Comparison of ENCODE assay signal across 11 cellular contexts in the genomic region with DNA sequence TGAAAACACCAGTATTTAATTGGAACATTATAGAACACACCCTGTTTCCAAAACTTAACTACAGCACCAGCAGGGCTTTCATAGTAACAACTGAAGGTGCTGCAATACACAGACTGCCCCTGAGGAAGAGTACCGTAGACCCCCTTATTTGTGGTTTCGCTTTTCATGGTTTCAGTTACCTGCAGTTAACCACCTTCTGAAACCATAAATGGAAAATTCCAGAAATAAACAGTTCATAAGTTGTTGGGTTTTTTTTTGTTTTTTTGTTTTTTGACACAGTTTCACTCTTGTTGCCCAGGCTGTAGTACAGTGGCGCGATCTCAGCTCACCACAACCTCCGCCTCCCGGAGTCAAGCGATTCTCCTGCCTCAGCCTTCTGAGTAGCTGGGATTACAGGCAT. TPM values are rescaled to one million over a fixed set of nuclear protein-coding genes. Genes with fewer than 3 reads are reported as not detected.
A peak's percentile ranks its signal among the peaks of the same experiment; 100 is the strongest.
DNase-seq lines count a peak whose midpoint lies in the region; ATAC-seq and TF ChIP-seq lines count a peak whose summit lies in the region.
"Had no signal": no experiment of that assay in that cellular context is flagged by ENCODE, and none has a peak within 500 bp of the region (broad histone marks: within the 10 kb centered on the region; RNA-seq: fewer than 3 reads in every experiment).

No MANE protein-coding gene starts in this region.

- POLR2A ChIA-PET in CD4-positive, alpha-beta memory T cell (lab: Charles Lee; ENCODE audit: partially characterized antibody) = no interaction called here
- POLR2A ChIA-PET in RWPE1 (lab: Yijun Ruan, JAX; ENCODE audit: low non-redundant PET) = no interaction called here

- peaks cover 4 to 10% (median 5%) of the 10 kb centered on the region in 4 donors for H3K4me1 Mint-ChIP-seq in CD4-positive, alpha-beta memory T cell

- peak; percentile 82 for ATAC-seq in HG02840 (IDR thresholded peaks at IDR 0.05; ENCODE audit: low FRiP score, unreplicated experiment)
- ATAC-seq in HG03571 (IDR thresholded peaks at IDR 0.05; ENCODE audit: unreplicated experiment) = peak; percentile 89

- intact Hi-C loops in CD4-positive, alpha-beta memory T cell (cut with micrococcal nuclease) = no loop called here

- H3K27me3 Mint-ChIP-seq in CD4-positive, alpha-beta memory T cell = peaks cover 10 to 11% of the 10 kb centered on the region in 2 donors

- H3K4me3 ChIP-seq in CD4-positive, alpha-beta memory T cell (ENCODE audit: low read length in 2 of 2) = no peak overlapping the region

- TF ChIP-seq CTCF in RWPE1 (conservative IDR thresholded peaks at IDR 0.05; ENCODE audit: low read depth) = no peak

- no peaks in the 10 kb centered on the region for H3K36me3 Mint-ChIP-seq in CD4-positive, alpha-beta memory T cell
- H3K36me3 Mint-ChIP-seq: activated naive CD8-positive, alpha-beta T cell had no signal

- H3K4me3 Mint-ChIP-seq in CD4-positive, alpha-beta memory T cell = peak overlapping the region in 7 of 8 donors; percentile 52 to 80 (median 59)
- H3K4me3 Mint-ChIP-seq: activated naive CD8-positive, alpha-beta T cell had no signal

- H3K9me3 Mint-ChIP-seq in CD4-positive, alpha-beta memory T cell = no peaks in the 10 kb centered on the region

- DNase-seq in CD4-positive, alpha-beta memory T cell = no peak
- DNase-seq in GM19238 (ENCODE audit: insufficient read length, low spot score) = peak; percentile 18
- DNase-seq in stimulated activated CD4-positive, alpha-beta T cell treated with anti-CD3 and anti-CD28 coated beads, Interleukin-4, amount 100 ng/mL, for 24 hours = no peak
- DNase-seq in RWPE1 (ENCODE audit: low spot score) = no peak
- DNase-seq in mucosa of gallbladder (ENCODE audit: low spot score) = no peak
- DNase-seq in NCI-H345 (lab: John Stamatoyannopoulos, UW) = no peak
- DNase-seq: KBM-7, NCI-H774 had no signal

- H3K27ac ChIP-seq in CD4-positive, alpha-beta memory T cell (ENCODE audit: low read depth, low read length) = no peak overlapping the region
- no peak overlapping the region for H3K27ac ChIP-seq in RWPE1

- H3K36me3 ChIP-seq in CD4-positive, alpha-beta memory T cell (ENCODE audit: insufficient read depth, low read length) = no peaks in the 10 kb centered on the region

- H3K4me1 ChIP-seq in CD4-positive, alpha-beta memory T cell (ENCODE audit: insufficient read depth, low read length) = no peaks in the 10 kb centered on the region

- CTCF ChIA-PET in CD4-positive, alpha-beta memory T cell (lab: Charles Lee; ENCODE audit: partially characterized antibody) = interaction anchor here (1.4 kb wide), 1 partner anchor 9 kb away, joined by 3 read pairs; no protein-coding TSS in a partner anchor
- CTCF ChIA-PET in RWPE1 (lab: Yijun Ruan, JAX) = no interaction called here

- no peaks in the 10 kb centered on the region for H3K27me3 ChIP-seq in CD4-positive, alpha-beta memory T cell (ENCODE audit: insufficient read depth, low read length)

- H3K27ac Mint-ChIP-seq in CD4-positive, alpha-beta memory T cell = peak overlapping the region in 2 of 7 donors; percentile 20 to 29
- H3K27ac Mint-ChIP-seq: activated naive CD8-positive, alpha-beta T cell had no signal

- H3K9me3 ChIP-seq in CD4-positive, alpha-beta memory T cell (ENCODE audit: control insufficient read depth in 1 of 2, low read length in 2 of 2) = no peaks in the 10 kb centered on the region

RNA-seq across cellular contexts. Expression of a gene that starts 9.5 kb away (rescaled TPM):
- total RNA-seq in CD4-positive, alpha-beta memory T cell = not detected
- polyA plus RNA-seq in CD4-positive, alpha-beta memory T cell = under 1 TPM in 1 of 2 donors, not detected in 1; 0.20 TPM
- total RNA-seq in mucosa of gallbladder = 6.4 TPM
